1 cellular context compared by ENCODE assay signal in genomic region chr10:5709865-5710264, GRCh38.
TF ChIP-seq lines count a peak whose summit lies in the region.

No MANE protein-coding gene starts in this region.

TF ChIP-seq in GM12878, 131 proteins besides CTCF, POLR2A, EP300 and RAD21:
- TF ChIP-seq, protein P1, sequence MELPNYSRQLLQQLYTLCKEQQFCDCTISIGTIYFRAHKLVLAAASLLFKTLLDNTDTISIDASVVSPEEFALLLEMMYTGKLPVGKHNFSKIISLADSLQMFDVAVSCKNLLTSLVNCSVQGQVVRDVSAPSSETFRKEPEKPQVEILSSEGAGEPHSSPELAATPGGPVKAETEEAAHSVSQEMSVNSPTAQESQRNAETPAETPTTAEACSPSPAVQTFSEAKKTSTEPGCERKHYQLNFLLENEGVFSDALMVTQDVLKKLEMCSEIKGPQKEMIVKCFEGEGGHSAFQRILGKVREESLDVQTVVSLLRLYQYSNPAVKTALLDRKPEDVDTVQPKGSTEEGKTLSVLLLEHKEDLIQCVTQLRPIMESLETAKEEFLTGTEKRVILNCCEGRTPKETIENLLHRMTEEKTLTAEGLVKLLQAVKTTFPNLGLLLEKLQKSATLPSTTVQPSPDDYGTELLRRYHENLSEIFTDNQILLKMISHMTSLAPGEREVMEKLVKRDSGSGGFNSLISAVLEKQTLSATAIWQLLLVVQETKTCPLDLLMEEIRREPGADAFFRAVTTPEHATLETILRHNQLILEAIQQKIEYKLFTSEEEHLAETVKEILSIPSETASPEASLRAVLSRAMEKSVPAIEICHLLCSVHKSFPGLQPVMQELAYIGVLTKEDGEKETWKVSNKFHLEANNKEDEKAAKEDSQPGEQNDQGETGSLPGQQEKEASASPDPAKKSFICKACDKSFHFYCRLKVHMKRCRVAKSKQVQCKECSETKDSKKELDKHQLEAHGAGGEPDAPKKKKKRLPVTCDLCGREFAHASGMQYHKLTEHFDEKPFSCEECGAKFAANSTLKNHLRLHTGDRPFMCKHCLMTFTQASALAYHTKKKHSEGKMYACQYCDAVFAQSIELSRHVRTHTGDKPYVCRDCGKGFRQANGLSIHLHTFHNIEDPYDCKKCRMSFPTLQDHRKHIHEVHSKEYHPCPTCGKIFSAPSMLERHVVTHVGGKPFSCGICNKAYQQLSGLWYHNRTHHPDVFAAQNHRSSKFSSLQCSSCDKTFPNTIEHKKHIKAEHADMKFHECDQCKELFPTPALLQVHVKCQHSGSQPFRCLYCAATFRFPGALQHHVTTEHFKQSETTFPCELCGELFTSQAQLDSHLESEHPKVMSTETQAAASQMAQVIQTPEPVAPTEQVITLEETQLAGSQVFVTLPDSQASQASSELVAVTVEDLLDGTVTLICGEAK (IDR thresholded peaks at IDR 0.05; ENCODE audit: borderline replicate concordance): peak; percentile 54; the same call in 1 of the 2 replicates
- no peak for TF ChIP-seq IKZF1 (conservative IDR thresholded peaks at IDR 0.05)
- TF ChIP-seq TCF3 (IDR thresholded peaks at IDR 0.05; ENCODE audit: borderline replicate concordance, insufficient read depth, low read depth, low read length): no peak
